9 cellular contexts compared by ENCODE assay signal in genomic region chr12:2813573-2814185, GRCh38. TPM values are rescaled to one million over a fixed set of nuclear protein-coding genes. Genes with fewer than 3 reads are reported as not detected.
DNase-seq lines count a peak whose midpoint lies in the region; ATAC-seq, FAIRE-seq and TF ChIP-seq lines count a peak whose summit lies in the region.
"Had no signal": no experiment of that assay in that cellular context is flagged by ENCODE, and none has a peak within 500 bp of the region (broad histone marks: within the 10 kb centered on the region; RNA-seq: fewer than 3 reads in every experiment).

No MANE protein-coding gene starts in this region.

- POLR2A ChIA-PET in T-cell (lab: Charles Lee), result no interaction called here

- ATAC-seq in GM21529 (IDR thresholded peaks at IDR 0.05; ENCODE audit: unreplicated experiment) (peak; percentile 47), T-cell (replicated peaks in 1 of 4) (no peak), GM19328 (IDR thresholded peaks at IDR 0.05; ENCODE audit: unreplicated experiment) (no peak)

- no peaks in the 10 kb centered on the region for H3K9me1 ChIP-seq in keratinocyte (ENCODE audit: control insufficient read depth, extremely low read depth, insufficient read depth, low read length)

- DNase-seq in Caki2 (ENCODE audit: low read depth) (peak; percentile 53), NB4 (ENCODE audit: low read depth) (peak; percentile 79), T-cell (peak in 28 of 34 experiments; percentile 15 to 57 (median 34)), caudate nucleus (lab: John Stamatoyannopoulos, UW) (peak in 16 of 61 donors; percentile 1 to 65 (median 19)), keratinocyte (ENCODE audit: low read depth, low spot score) (no peak)
- DNase-seq in stimulated activated CD4-positive, alpha-beta T cell treated with anti-CD3 and anti-CD28 coated beads, Interleukin-2, amount 100 ng/mL, for 24 hours, result peak; percentile 52 to 62

- H3K4me3 ChIP-seq in NB4 (ENCODE audit: low read depth, low read length) (peak overlapping the region; percentile 91), keratinocyte (ENCODE audit: control insufficient read depth in 2 of 3, extremely low read depth in 1 of 3, insufficient read depth in 2 of 3, low read depth in 1 of 3, low read length in 3 of 3) (peak overlapping the region; percentile 80 to 85 (median 80))

- peaks cover 44 to 52% (median 46%) of the 10 kb centered on the region in 3 donors for H3K4me1 Mint-ChIP-seq in T-cell

- H3K27me3 Mint-ChIP-seq in T-cell, result no peaks in the 10 kb centered on the region

- no peaks in the 10 kb centered on the region for H4K20me1 ChIP-seq in keratinocyte (ENCODE audit: control insufficient read depth, extremely low read depth, insufficient read depth, low read length)

- no peak for TF ChIP-seq POLR2A in NB4 (IDR thresholded peaks at IDR 0.05; ENCODE audit: extremely low read depth, insufficient read length)

- in situ Hi-C loops in Caki2 (cut with HindIII; ENCODE audit: low pct_unique_long_range_greater_than_20kb, low sequenced_read_pairs), result no loop called here

- H3K9me3 Mint-ChIP-seq in T-cell, result no peaks in the 10 kb centered on the region

- peak overlapping the region; percentile 96 for H3K4me2 ChIP-seq in keratinocyte (ENCODE audit: control insufficient read depth, extremely low read depth, insufficient read depth, low read depth, low read length)

- peaks cover 15% of the 10 kb centered on the region for H3K36me3 Mint-ChIP-seq in T-cell

- H3K27me3 ChIP-seq in keratinocyte (ENCODE audit: control insufficient read depth, extremely low read depth, insufficient read depth, low read length), result no peaks in the 10 kb centered on the region

- H3K36me3 ChIP-seq in keratinocyte (ENCODE audit: control insufficient read depth in 2 of 2, extremely low read depth in 1 of 2, insufficient read depth in 2 of 2, low read length in 2 of 2), result peaks cover 7 to 13% of the 10 kb centered on the region in 2 experiments

- H3K9me3 ChIP-seq in keratinocyte (ENCODE audit: control insufficient read depth, low read depth, low read length), result no peaks in the 10 kb centered on the region

- peaks cover 20% of the 10 kb centered on the region for H3K79me2 ChIP-seq in keratinocyte (ENCODE audit: control insufficient read depth, insufficient read depth, low read length)

- TF ChIP-seq CTCF in NB4 (IDR thresholded peaks at IDR 0.05; ENCODE audit: low read depth, low read length) (peak; percentile 70), keratinocyte (optimal IDR thresholded peaks at IDR 0.05 in 1 of 3, IDR thresholded peaks at IDR 0.05 in 1 of 3, conservative IDR thresholded peaks at IDR 0.05 in 1 of 3; ENCODE audit: extremely low read depth in 1 of 3, insufficient read depth in 2 of 3, low read length in 3 of 3) (peak; percentile 62 to 70 (median 66))

- peak overlapping the region; percentile 99 for H3K27ac ChIP-seq in caudate nucleus (ENCODE audit: low read depth, low read length)
- H3K27ac ChIP-seq in keratinocyte (ENCODE audit: control insufficient read depth, insufficient read depth, low read length), result peak overlapping the region; percentile 89

- FAIRE-seq in keratinocyte (lab: Jason Lieb, UNC), result no peak

- peak overlapping the region; percentile 97 to 100 (median 99) for H3K4me3 Mint-ChIP-seq in T-cell

- H2AFZ ChIP-seq in keratinocyte (ENCODE audit: control insufficient read depth, low read length), result no peak overlapping the region

- dilution Hi-C loops in keratinocyte (cut with MboI; ENCODE audit: extremely low pct_ligation_motif_present, low sequenced_read_pairs), result no loop called here

- CTCF ChIA-PET in T-cell (lab: Charles Lee), result interaction anchor here (0.6 to 2.0 kb wide), 6 partner anchors 13 to 753 kb away, joined by 3 to 8 read pairs (median 3); no protein-coding TSS in a partner anchor

- H3K9ac ChIP-seq in keratinocyte (ENCODE audit: control insufficient read depth, extremely low read depth, insufficient read depth, low read length), result peak overlapping the region; percentile 89

- H3K27ac Mint-ChIP-seq in T-cell, result peak overlapping the region; percentile 99 to 100

- H3K4me1 ChIP-seq in keratinocyte (ENCODE audit: control insufficient read depth, extremely low read depth, insufficient read depth, low read length), result peaks cover 5% of the 10 kb centered on the region

RNA-seq across cellular contexts. Expression of gene ITFG2, which starts 1.2 kb away (rescaled TPM):
- total RNA-seq in Caki2 (2014; rRNA removed; shearing (Covaris generic); ENCODE audit: low replicate concordance), result 2.2 and 15.4 TPM in 2 replicates
- total RNA-seq in T-cell, result 100 to 1,000 TPM in 2 of 5 donors, 10 to 100 TPM in 3; 84.5 to 111 (median 93.4) TPM
- 9.5 to 17.5 TPM (median 13.0 TPM) in 3 replicates for polyA plus RNA-seq in keratinocyte
- 8.5 TPM for polyA plus RNA-seq in keratinocyte (2011; ENCODE audit: low read depth)
- polyA plus RNA-seq in keratinocyte (2011; cell fraction: cytosol; rRNA removed), result 6.2 and 8.4 TPM in 2 replicates
- polyA plus RNA-seq in keratinocyte (2011; cell fraction: nucleus; rRNA removed), result 35.0 and 39.7 TPM in 2 replicates
- polyA plus RNA-seq in keratinocyte (2012; ENCODE audit: low replicate concordance), result 8.9 and 19.5 TPM in 2 replicates
- polyA minus RNA-seq in keratinocyte, result 19.0 to 41.9 TPM (median 29.7 TPM) in 3 replicates
- 8.1 TPM for polyA minus RNA-seq in keratinocyte (2011; cell fraction: cytosol; rRNA and poly(A)+ RNA removed)
- 14.4 and 27.1 TPM in 2 replicates for polyA minus RNA-seq in keratinocyte (2011; cell fraction: nucleus; rRNA and poly(A)+ RNA removed)

RNA-seq across cellular contexts. Expression of gene FKBP4, which starts 18.9 kb away (rescaled TPM):
- total RNA-seq in Caki2 (2014; rRNA removed; shearing (Covaris generic); ENCODE audit: low replicate concordance), result 77.6 and 85.8 TPM in 2 replicates
- total RNA-seq in T-cell, result 10 to 100 TPM; 47.7 to 61.3 (median 52.5) TPM
- 60.7 to 81.3 TPM (median 80.8 TPM) in 3 replicates for polyA plus RNA-seq in keratinocyte
- 84.6 TPM for polyA plus RNA-seq in keratinocyte (2011; ENCODE audit: low read depth)
- polyA plus RNA-seq in keratinocyte (2011; cell fraction: cytosol; rRNA removed), result 76.1 and 82.0 TPM in 2 replicates
- polyA plus RNA-seq in keratinocyte (2011; cell fraction: nucleus; rRNA removed), result 77.8 and 79.5 TPM in 2 replicates
- 89.1 and 132 TPM in 2 replicates for polyA plus RNA-seq in keratinocyte (2012; ENCODE audit: low replicate concordance)
- polyA minus RNA-seq in keratinocyte, result 52.4 to 79.8 TPM (median 61.8 TPM) in 3 replicates
- 75.6 TPM for polyA minus RNA-seq in keratinocyte (2011; cell fraction: cytosol; rRNA and poly(A)+ RNA removed)
- 21.4 and 32.0 TPM in 2 replicates for polyA minus RNA-seq in keratinocyte (2011; cell fraction: nucleus; rRNA and poly(A)+ RNA removed)

RNA-seq across cellular contexts. Expression of gene NRIP2, which starts 21.2 kb away (rescaled TPM):
- not detected in 2 replicates for total RNA-seq in Caki2 (2014; rRNA removed; shearing (Covaris generic); ENCODE audit: low replicate concordance)
- total RNA-seq in T-cell, result not detected
- not detected in 3 replicates for polyA plus RNA-seq in keratinocyte
- not detected for polyA plus RNA-seq in keratinocyte (2011; ENCODE audit: low read depth)
- polyA plus RNA-seq in keratinocyte (2011; cell fraction: cytosol; rRNA removed), result not detected in 2 replicates
- polyA plus RNA-seq in keratinocyte (2011; cell fraction: nucleus; rRNA removed), result not detected in 2 replicates
- polyA plus RNA-seq in keratinocyte (2012; ENCODE audit: low replicate concordance), result 0.28 TPM in 2 replicates
- not detected in 3 replicates for polyA minus RNA-seq in keratinocyte
- polyA minus RNA-seq in keratinocyte (2011; cell fraction: cytosol; rRNA and poly(A)+ RNA removed), result not detected
- polyA minus RNA-seq in keratinocyte (2011; cell fraction: nucleus; rRNA and poly(A)+ RNA removed), result not detected in 2 replicates

RNA-seq across cellular contexts. Expression of gene TEX52, which starts 43.2 kb away (rescaled TPM):
- total RNA-seq in Caki2 (2014; rRNA removed; shearing (Covaris generic); ENCODE audit: low replicate concordance), result not detected in 2 replicates
- total RNA-seq in T-cell, result not detected
- polyA plus RNA-seq in keratinocyte, result not detected in 3 replicates
- polyA plus RNA-seq in keratinocyte (2011; ENCODE audit: low read depth), result not detected
- polyA plus RNA-seq in keratinocyte (2011; cell fraction: cytosol; rRNA removed), result not detected in 2 replicates
- polyA plus RNA-seq in keratinocyte (2011; cell fraction: nucleus; rRNA removed), result not detected in 2 replicates
- 0.28 TPM in 1 of 2 replicates, not detected in the other for polyA plus RNA-seq in keratinocyte (2012; ENCODE audit: low replicate concordance)
- polyA minus RNA-seq in keratinocyte, result not detected in 3 replicates
- polyA minus RNA-seq in keratinocyte (2011; cell fraction: cytosol; rRNA and poly(A)+ RNA removed), result not detected
- not detected in 2 replicates for polyA minus RNA-seq in keratinocyte (2011; cell fraction: nucleus; rRNA and poly(A)+ RNA removed)
- polyA plus RNA-seq: adipose tissue had no signal
